ENCODE assay signal across 11 cellular contexts in genomic region chr19:12527034-12527836, GRCh38. TPM values are rescaled to one million over a fixed set of nuclear protein-coding genes. Genes with fewer than 3 reads are reported as not detected.
A peak's percentile ranks its signal among the peaks of the same experiment; 100 is the strongest.
DNase-seq lines count a peak whose midpoint lies in the region; ATAC-seq, FAIRE-seq and TF ChIP-seq lines count a peak whose summit lies in the region.
"Had no signal": no experiment of that assay in that cellular context is flagged by ENCODE, and none has a peak within 500 bp of the region (broad histone marks: within the 10 kb centered on the region; RNA-seq: fewer than 3 reads in every experiment).

No MANE protein-coding gene starts in this region.

- intact Hi-C loops in kidney (cut with DNase I): no loop called here

- H3K9me2 ChIP-seq in GM23248 (ENCODE audit: insufficient read depth): no peaks in the 10 kb centered on the region

- peaks cover 98 to 100% (median 99%) of the 10 kb centered on the region in 11 experiments for H3K36me3 ChIP-seq in BLaER1 treated with 17β-estradiol and CSF1 and Interleukin-3, amounts not matched to agents 10 nM and 100 nM
- H3K36me3 ChIP-seq in GM23248 (ENCODE audit: low read depth) (peaks cover 72% of the 10 kb centered on the region), kidney (ENCODE audit: control insufficient read depth in 1 of 2, insufficient read depth in 2 of 2, low read length in 2 of 2) (peaks cover 30 to 47% of the 10 kb centered on the region in 2 donors), WERI-Rb-1 (peaks cover 72% of the 10 kb centered on the region)

- H3K4me2 ChIP-seq in BLaER1 treated with 17β-estradiol and CSF1 and Interleukin-3, amounts not matched to agents 10 nM and 100 nM: no peak overlapping the region
- no peak overlapping the region for H3K4me2 ChIP-seq in GM23248 (ENCODE audit: unreplicated experiment)

- no peak overlapping the region for H2AFZ ChIP-seq in GM23248

- H3F3A ChIP-seq in GM23248 (ENCODE audit: insufficient read depth): peaks cover 36% of the 10 kb centered on the region

- in situ Hi-C loops in GM23248 (cut with MboI): no loop called here

- peaks cover 100% of the 10 kb centered on the region in 11 experiments for H3K9me3 ChIP-seq in BLaER1 treated with 17β-estradiol and CSF1 and Interleukin-3, amounts not matched to agents 10 nM and 100 nM (replicated peaks in 1 of 11)
- H3K9me3 ChIP-seq in GM23248 (ENCODE audit: low read depth) (peaks cover 42% of the 10 kb centered on the region), kidney (ENCODE audit: control insufficient read depth in 1 of 2, low read length in 2 of 2) (peaks cover 38 to 81% of the 10 kb centered on the region in 2 donors), WERI-Rb-1 (ENCODE audit: severe bottlenecking) (peaks cover 61% of the 10 kb centered on the region)

- TF ChIP-seq CTCF in kidney (IDR thresholded peaks at IDR 0.05; ENCODE audit: borderline replicate concordance, extremely low read depth, insufficient read depth) (no peak), WERI-Rb-1 (IDR thresholded peaks at IDR 0.05; ENCODE audit: low read depth, low read length) (no peak)

- peak overlapping the region; percentile 30 to 54 (median 44) for H3K4me3 ChIP-seq in BLaER1 treated with 17β-estradiol and CSF1 and Interleukin-3, amounts not matched to agents 10 nM and 100 nM
- H3K4me3 ChIP-seq in GM23248 (peak overlapping the region; percentile 24; the same call in 1 of the 2 replicates), kidney (ENCODE audit: low read length in 2 of 2) (peak overlapping the region; percentile 35 to 39), WERI-Rb-1 (ENCODE audit: low read depth, low read length) (no peak overlapping the region)
- H3K4me3 ChIP-seq: lower lobe of right lung had no signal

- H4K20me1 ChIP-seq in BLaER1 treated with 17β-estradiol and CSF1 and Interleukin-3, amounts not matched to agents 10 nM and 100 nM: no peaks in the 10 kb centered on the region
- H4K20me1 ChIP-seq in GM23248 (ENCODE audit: insufficient read depth): no peaks in the 10 kb centered on the region

- 97 to 98% methylated on average over 8 of the region's 8 CpGs for WGBS in GM23248 (ENCODE audit: low coverage in 1 of 2, low lambda C conversion rate in 2 of 2, missing lambda C conversion rate in 2 of 2), 2 experiments

- DNase-seq in GM23248 (peak; percentile 60), astrocyte of the hippocampus (ENCODE audit: low read depth, low spot score) (peak; percentile 38), kidney (no peak), ureter (ENCODE audit: low spot score) (no peak), WERI-Rb-1 (no peak), NCI-H524 treated with DMSO at 0.1 percent for 48 hours (lab: John Stamatoyannopoulos, UW) (no peak)
- DNase-seq: lower lobe of right lung, NCI-H187 treated with DMSO at 0.1 percent for 48 hours, trophoblast cell had no signal

- no peak for ATAC-seq in HG03159 (IDR thresholded peaks at IDR 0.05; ENCODE audit: unreplicated experiment)
- ATAC-seq: lower lobe of right lung had no signal

- FAIRE-seq in kidney (lab: Jason Lieb, UNC): no peak

- H3K4me1 ChIP-seq in BLaER1 treated with 17β-estradiol and CSF1 and Interleukin-3, amounts not matched to agents 10 nM and 100 nM: no peaks in the 10 kb centered on the region
- H3K4me1 ChIP-seq in GM23248 (ENCODE audit: insufficient read depth) (no peaks in the 10 kb centered on the region), kidney (ENCODE audit: control insufficient read depth in 1 of 2, insufficient read depth in 1 of 2, low read depth in 1 of 2, low read length in 2 of 2) (no peaks in the 10 kb centered on the region)
- H3K4me1 ChIP-seq: lower lobe of right lung had no signal

- H3K79me2 ChIP-seq in GM23248 (ENCODE audit: insufficient read depth): peaks cover 40% of the 10 kb centered on the region

- no peak overlapping the region for H3K9ac ChIP-seq in BLaER1 treated with 17β-estradiol and CSF1 and Interleukin-3, amounts not matched to agents 10 nM and 100 nM
- no peak overlapping the region for H3K9ac ChIP-seq in GM23248
- H3K9ac ChIP-seq in kidney (ENCODE audit: low read length in 2 of 2): no peak overlapping the region

- peaks cover 0 to 8% (median 0%) of the 10 kb centered on the region in 11 experiments; a peak in 2 of 22 replicates for H3K27me3 ChIP-seq in BLaER1 treated with 17β-estradiol and CSF1 and Interleukin-3, amounts not matched to agents 10 nM and 100 nM
- H3K27me3 ChIP-seq in GM23248 (replicated peaks; ENCODE audit: insufficient read depth): no peaks in the 10 kb centered on the region
- no peaks in the 10 kb centered on the region for H3K27me3 ChIP-seq in WERI-Rb-1 (ENCODE audit: insufficient read depth, low read depth, severe bottlenecking)

- H3K27ac ChIP-seq in BLaER1 treated with 17β-estradiol and CSF1 and Interleukin-3, amounts not matched to agents 10 nM and 100 nM: no peak overlapping the region
- H3K27ac ChIP-seq in GM23248: no peak overlapping the region
- no peak overlapping the region for H3K27ac ChIP-seq in kidney (ENCODE audit: low read depth in 2 of 2, low read length in 2 of 2)
- H3K27ac ChIP-seq in WERI-Rb-1: no peak overlapping the region
- H3K27ac ChIP-seq: lower lobe of right lung had no signal

RNA-seq across cellular contexts. Expression of gene ZNF564, which starts 24.0 kb away (rescaled TPM):
- 3.7 and 8.3 TPM in 2 replicates for total RNA-seq in GM23248 (2014; rRNA removed; shearing (Covaris generic))
- 5.1 and 5.6 TPM in 2 replicates for polyA plus RNA-seq in GM23248 (2016; fragmentation: Nextera tagmentation; extraction: Ambion mirVana)
- 22.6 TPM for total RNA-seq in kidney
- polyA plus RNA-seq in kidney (ENCODE audit: insufficient read depth, low read depth, low replicate concordance): 10.2 TPM
- 31.1 TPM for total RNA-seq in ureter

RNA-seq across cellular contexts. Expression of gene ZNF709, which starts 42.6 kb away (rescaled TPM):
- 2.7 and 4.2 TPM in 2 replicates for total RNA-seq in GM23248 (2014; rRNA removed; shearing (Covaris generic))
- polyA plus RNA-seq in GM23248 (2016; fragmentation: Nextera tagmentation; extraction: Ambion mirVana): 1.1 and 1.6 TPM in 2 replicates
- total RNA-seq in kidney: 5.7 TPM
- 2.2 TPM for polyA plus RNA-seq in kidney (ENCODE audit: insufficient read depth, low read depth, low replicate concordance)
- 3.9 TPM for total RNA-seq in ureter

Comparison
In these comparisons a context has a peak if more than half of its experiments do, and no peak if none do; other contexts are left out.
1. DNase-seq: peak in GM23248 (single experiment) and astrocyte of the hippocampus (single experiment); none in kidney (single experiment), ureter (single experiment), WERI-Rb-1 (single experiment) and NCI-H524 treated with DMSO at 0.1 percent for 48 hours (single experiment).